ENCODE assay signal across 28 cellular contexts in the genomic region with DNA sequence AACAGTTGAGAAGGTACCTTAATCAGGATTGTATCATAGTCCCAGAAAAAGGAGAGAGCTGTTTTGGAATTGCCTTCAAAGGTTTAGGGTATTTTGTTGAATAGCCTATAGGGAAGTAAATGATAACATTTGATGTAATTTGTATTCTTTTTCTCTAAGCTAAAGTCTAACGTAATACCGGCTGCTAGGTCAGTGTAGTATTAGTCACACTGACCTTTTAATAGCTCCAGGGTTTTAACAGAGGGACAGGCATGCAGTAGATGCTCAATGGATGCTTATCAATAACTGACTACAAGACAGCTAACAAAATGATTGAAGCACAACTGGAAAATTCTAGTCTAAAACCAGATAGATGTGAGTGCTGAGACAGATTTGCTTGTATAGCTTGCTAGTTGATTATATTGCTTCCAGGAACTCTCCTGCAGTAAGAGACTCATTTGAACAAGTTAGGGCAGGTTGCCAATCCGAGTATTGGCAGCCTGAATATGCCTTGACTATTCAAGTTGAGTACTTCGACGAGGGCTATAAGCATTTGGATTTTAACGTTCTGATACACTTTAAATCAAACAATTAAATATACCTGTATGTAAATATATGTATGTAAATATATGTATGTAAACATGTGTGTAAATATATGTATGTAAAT. TPM values are rescaled to one million over a fixed set of nuclear protein-coding genes. Genes with fewer than 3 reads are reported as not detected.
DNase-seq lines count a peak whose midpoint lies in the region; ATAC-seq, FAIRE-seq and TF ChIP-seq lines count a peak whose summit lies in the region.
"Had no signal": no experiment of that assay in that cellular context is flagged by ENCODE, and none has a peak within 500 bp of the region (broad histone marks: within the 10 kb centered on the region; RNA-seq: fewer than 3 reads in every experiment).

No MANE protein-coding gene starts in this region.

- ATAC-seq in mucosa of descending colon (peak; percentile 55), HG03469 (IDR thresholded peaks at IDR 0.05; ENCODE audit: unreplicated experiment) (no peak)
- ATAC-seq: A549; activated naive CD8-positive, alpha-beta T cell treated with anti-CD3 and anti-CD28 coated beads, Interleukin-2, amount 50 U/mL, for 24 hours; body of pancreas; HCT116; right cardiac atrium had no signal

- BruUV-seq in OCI-LY7 (replicated peaks; lab: Mats Ljungman, UMichigan): no TSS peak

- DNase-seq in NCI-H2107 treated with DMSO at 0.1 percent for 48 hours (lab: John Stamatoyannopoulos, UW; ENCODE audit: unreplicated experiment) (peak; percentile 3), NCI-H2107 (lab: John Stamatoyannopoulos, UW) (no peak), NCI-H2196 (lab: John Stamatoyannopoulos, UW; ENCODE audit: unreplicated experiment) (peak; percentile 14), mucosa of descending colon (peak in 1 of 3 donors; percentile 71), OCI-LY7 (ENCODE audit: low spot score) (no peak), SKM-1 (lab: John Stamatoyannopoulos, UW; ENCODE audit: unreplicated experiment) (no peak)
- DNase-seq: activated CD4-positive, alpha-beta T cell treated with anti-CD3 and anti-CD28 coated beads, Interleukin-2, amount 10 ng/mL, durations not matched to agents 24 days and 14 days; activated naive CD8-positive, alpha-beta T cell treated with anti-CD3 and anti-CD28 coated beads, Interleukin-2, amount 50 U/mL, for 24 hours; activated T-cell treated with anti-CD3 and anti-CD28 coated beads, Interleukin-2, amount 50 U/mL, for 48 hours; AML-193; body of pancreas; CD4-positive, alpha-beta T cell; DMS53; GDM1; heart left ventricle; KG1; NCI-H146; NCI-H446; ovary; Peyer's patch; right cardiac atrium; SJCRH30; stimulated activated CD4-positive, alpha-beta T cell treated with anti-CD3 and anti-CD28 coated beads, Interleukin-2, amount 100 ng/mL, for 24 hours had no signal

- H3K9me2 ChIP-seq in OCI-LY7 (ENCODE audit: insufficient read depth, low read length): no peaks in the 10 kb centered on the region

- no peaks in the 10 kb centered on the region for H3K9me3 ChIP-seq in mucosa of descending colon
- no peaks in the 10 kb centered on the region for H3K9me3 ChIP-seq in OCI-LY7 (ENCODE audit: low read length)
- H3K9me3 ChIP-seq: A549, body of pancreas, heart left ventricle, ovary, Peyer's patch, SJCRH30, upper lobe of left lung had no signal

- H3K4me1 ChIP-seq in mucosa of descending colon (ENCODE audit: low read depth): no peaks in the 10 kb centered on the region
- no peaks in the 10 kb centered on the region for H3K4me1 ChIP-seq in OCI-LY7 (ENCODE audit: insufficient read depth, low read length, poor library complexity, severe bottlenecking)
- H3K4me1 ChIP-seq: A549, body of pancreas, Peyer's patch, SJCRH30, upper lobe of left lung had no signal

- peak; percentile 97 for FAIRE-seq in colon (lab: Jason Lieb, UNC)
- FAIRE-seq: A549 had no signal

- H3K4me3 ChIP-seq in mucosa of descending colon: no peak overlapping the region
- H3K4me3 ChIP-seq in OCI-LY7 (ENCODE audit: low read depth, low read length, poor library complexity, severe bottlenecking): no peak overlapping the region
- H3K4me3 ChIP-seq: A549, body of pancreas, heart left ventricle, ovary, Peyer's patch, SJCRH30, upper lobe of left lung had no signal

- no peaks in the 10 kb centered on the region for H4K20me1 ChIP-seq in OCI-LY7 (ENCODE audit: insufficient read depth, low read length)

- intact Hi-C loops in mucosa of descending colon (cut with DNase I, micrococcal nuclease) (no loop called here), OCI-LY7 (cut with micrococcal nuclease; ENCODE audit: unreplicated experiment) (no loop called here)

- POLR2A ChIA-PET in OCI-LY7 (lab: Charles Lee): no interaction called here

- H3K36me3 ChIP-seq in mucosa of descending colon (ENCODE audit: low read depth) (no peaks in the 10 kb centered on the region), OCI-LY7 (ENCODE audit: insufficient read depth, low read length) (no peaks in the 10 kb centered on the region)
- H3K36me3 ChIP-seq: heart left ventricle, ovary, Peyer's patch, SJCRH30, upper lobe of left lung had no signal

- H3K79me2 ChIP-seq in OCI-LY7 (ENCODE audit: insufficient read depth, low read depth, low read length): no peaks in the 10 kb centered on the region

- CTCF ChIA-PET in OCI-LY7 (lab: Charles Lee; ENCODE audit: unreplicated experiment): no interaction called here

- no peak for TF ChIP-seq CTCF in mucosa of descending colon (IDR thresholded peaks at IDR 0.05)
- TF ChIP-seq CTCF in OCI-LY7 (conservative IDR thresholded peaks at IDR 0.05; ENCODE audit: low read length): no peak

- H3K4me2 ChIP-seq in OCI-LY7 (ENCODE audit: low read length): no peak overlapping the region
- H3K4me2 ChIP-seq: A549 had no signal

- no peak overlapping the region for H2AFZ ChIP-seq in OCI-LY7 (ENCODE audit: low read length)

- no peak overlapping the region for H3K27ac ChIP-seq in OCI-LY7 (ENCODE audit: low read depth, low read length, poor library complexity, severe bottlenecking)
- H3K27ac ChIP-seq: A549, body of pancreas, heart left ventricle, ovary, Peyer's patch, SJCRH30, upper lobe of left lung had no signal

RNA-seq across cellular contexts. Expression of a gene that starts 16.5 kb away (rescaled TPM):
- 10 to 100 TPM in 2 of 3 donors, 1 to 10 TPM in 1; 9.3 to 28.6 (median 18.0) TPM for total RNA-seq in mucosa of descending colon
- total RNA-seq in OCI-LY7 (2014; rRNA removed; shearing (Covaris generic)): 4.4 and 11.0 TPM in 2 replicates
- 10.7 and 14.6 TPM in 2 replicates for total RNA-seq in OCI-LY7 (2022)

Comparison
In these comparisons a context has a peak if more than half of its experiments do, and no peak if none do; other contexts are left out.
1. DNase-seq: peak in NCI-H2107 treated with DMSO at 0.1 percent for 48 hours (single experiment) and NCI-H2196 (single experiment); none in NCI-H2107 (single experiment), OCI-LY7 (single experiment) and SKM-1 (single experiment).